In the genomic region with DNA sequence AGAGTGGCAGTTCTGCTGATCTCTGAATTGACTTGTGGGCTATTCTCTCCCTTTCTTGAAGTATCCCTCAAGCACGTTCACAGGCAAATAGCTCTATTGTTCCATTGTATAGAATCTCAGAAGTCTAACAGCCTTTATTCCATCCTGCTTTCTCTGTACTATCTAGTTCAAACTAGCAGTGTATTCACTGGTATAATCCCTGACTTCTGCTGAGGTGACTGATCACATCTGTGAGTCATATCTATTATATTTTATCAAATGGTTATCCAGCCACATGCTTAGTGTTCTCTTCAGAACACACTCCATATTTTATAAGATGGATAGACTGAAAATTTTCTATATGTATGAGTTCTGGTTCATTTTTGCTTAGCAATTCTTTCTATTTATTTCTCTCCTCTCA, we compare ENCODE assay signal across 26 cellular contexts.
"Had no signal": no experiment of that assay in that cellular context is flagged by ENCODE, and none has a peak within 500 bp of the region (broad histone marks: within the 10 kb centered on the region; RNA-seq: fewer than 3 reads in every experiment).

No MANE protein-coding gene starts in this region.

- H3K9me3 ChIP-seq: psoas muscle, uterus had no signal

- H3K36me3 Mint-ChIP-seq: immature natural killer cell; stimulated activated memory B cell treated with anti-CD40 and anti-IgM and Interleukin-4, amounts not matched to agents 10 μg/mL and 1 μg/mL and 100 μg/mL, for 72 hours had no signal

- H3K79me2 ChIP-seq: parathyroid adenoma had no signal

- H3K27me3 ChIP-seq: esophagus squamous epithelium, right lobe of liver, spleen, tibial artery, upper lobe of left lung, uterus had no signal

- DNase-seq: cortex of kidney; effector memory CD4-positive, alpha-beta T cell; esophagus squamous epithelium; foreskin fibroblast; immature natural killer cell; kidney; left cardiac atrium; left ventricle myocardium inferior; lower lobe of right lung; mesenchymal stem cell; midbrain; psoas muscle; retina; right lobe of liver; spleen; stimulated activated CD4-positive, alpha-beta T cell treated with anti-CD3 and anti-CD28 coated beads, Interleukin-15, amount 100 ng/mL, for 24 hours; stimulated activated CD4-positive, alpha-beta T cell treated with anti-CD3 and anti-CD28 coated beads, Interleukin-1b, Interleukin-23, amount 100 ng/mL, for 48 hours; stimulated activated CD4-positive, alpha-beta T cell treated with anti-CD3 and anti-CD28 coated beads, Interleukin-4, amount 100 ng/mL, for 24 hours; tibial artery; upper lobe of left lung; uterus had no signal

- H3K9ac ChIP-seq: parathyroid adenoma had no signal

- H3K4me1 ChIP-seq: left ventricle myocardium inferior, lower lobe of right lung, parathyroid adenoma, psoas muscle, right lobe of liver, spleen, tibial artery, upper lobe of left lung, uterus had no signal

- H3K4me3 Mint-ChIP-seq: immature natural killer cell; natural killer cell treated with Interleukin-12 subunit alpha and Interleukin-12 subunit beta and Interleukin-15 and Interleukin-18, amount 100 ng/mL, for 72 hours; stimulated activated memory B cell treated with anti-CD40 and anti-IgM and Interleukin-4, amounts not matched to agents 10 μg/mL and 1 μg/mL and 100 μg/mL, for 72 hours; stimulated activated naive CD8-positive, alpha-beta T cell treated with anti-CD3 and anti-CD28 coated beads, Interleukin-15, Interleukin-2, amounts not matched to agents 100 ng/mL and 50 ng/mL, for 24 hours had no signal

- H3K27me3 Mint-ChIP-seq: natural killer cell treated with Interleukin-12 subunit alpha and Interleukin-12 subunit beta and Interleukin-15 and Interleukin-18, amount 100 ng/mL, for 72 hours; stimulated activated memory B cell treated with anti-CD40 and anti-IgM and Interleukin-4, amounts not matched to agents 10 μg/mL and 1 μg/mL and 100 μg/mL, for 72 hours; stimulated activated naive CD8-positive, alpha-beta T cell treated with anti-CD3 and anti-CD28 coated beads, Interleukin-15, Interleukin-2, amounts not matched to agents 100 ng/mL and 50 ng/mL, for 24 hours had no signal

- H2AFZ ChIP-seq: parathyroid adenoma had no signal

- H3K27ac ChIP-seq: epithelial cell of prostate, esophagus squamous epithelium, left ventricle myocardium inferior, lower lobe of right lung, parathyroid adenoma, psoas muscle, right lobe of liver, spleen, tibial artery, upper lobe of left lung, uterus had no signal

- H3K36me3 ChIP-seq: esophagus squamous epithelium, left ventricle myocardium inferior, lower lobe of right lung, right lobe of liver, spleen, tibial artery, upper lobe of left lung, uterus had no signal

- H3K4me3 ChIP-seq: esophagus squamous epithelium, left ventricle myocardium inferior, lower lobe of right lung, psoas muscle, right lobe of liver, spleen, tibial artery, upper lobe of left lung, uterus had no signal

- H3K4me1 Mint-ChIP-seq: immature natural killer cell; stimulated activated memory B cell treated with anti-CD40 and anti-IgM and Interleukin-4, amounts not matched to agents 10 μg/mL and 1 μg/mL and 100 μg/mL, for 72 hours had no signal

- H3K9me3 Mint-ChIP-seq: stimulated activated naive CD8-positive, alpha-beta T cell treated with anti-CD3 and anti-CD28 coated beads, Interleukin-15, Interleukin-2, amounts not matched to agents 100 ng/mL and 50 ng/mL, for 24 hours had no signal

- H3K27ac Mint-ChIP-seq: immature natural killer cell; natural killer cell treated with Interleukin-12 subunit alpha and Interleukin-12 subunit beta and Interleukin-15 and Interleukin-18, amount 100 ng/mL, for 72 hours; stimulated activated memory B cell treated with anti-CD40 and anti-IgM and Interleukin-4, amounts not matched to agents 10 μg/mL and 1 μg/mL and 100 μg/mL, for 72 hours; stimulated activated naive CD8-positive, alpha-beta T cell treated with anti-CD3 and anti-CD28 coated beads, Interleukin-15, Interleukin-2, amounts not matched to agents 100 ng/mL and 50 ng/mL, for 24 hours had no signal

- ATAC-seq: left cardiac atrium; lower lobe of right lung; natural killer cell treated with Interleukin-12 subunit alpha and Interleukin-12 subunit beta and Interleukin-15 and Interleukin-18, amount 100 ng/mL, for 72 hours; psoas muscle; right lobe of liver; stimulated activated memory B cell treated with anti-CD40 and anti-IgM and Interleukin-4, amounts not matched to agents 10 μg/mL and 1 μg/mL and 100 μg/mL, for 72 hours had no signal
